1 cellular context compared by ENCODE assay signal in genomic region chr12:52521175-52521574, GRCh38.
TF ChIP-seq lines count a peak whose summit lies in the region.

No MANE protein-coding gene starts in this region.

TF ChIP-seq in HepG2, 621 proteins besides CTCF, POLR2A, EP300 and RAD21:
- TF ChIP-seq NFRKB (IDR thresholded peaks at IDR 0.05) (no peak), ZNF550 (CRISPR knock-in tag; IDR thresholded peaks at IDR 0.05; ENCODE audit: borderline replicate concordance) (no peak), KDM4B (CRISPR knock-in tag; IDR thresholded peaks at IDR 0.05) (no peak), REL (CRISPR knock-in tag; conservative IDR thresholded peaks at IDR 0.05) (no peak), HNRNPL (IDR thresholded peaks at IDR 0.05; ENCODE audit: low read depth, low read length) (no peak), ZNF326 (CRISPR knock-in tag; IDR thresholded peaks at IDR 0.05; ENCODE audit: borderline replicate concordance) (no peak), ZNF773 (CRISPR knock-in tag; IDR thresholded peaks at IDR 0.05; ENCODE audit: borderline replicate concordance) (no peak), ATF7-NPFF (CRISPR knock-in tag; IDR thresholded peaks at IDR 0.05; ENCODE audit: low read depth) (no peak), FOSL2 (CRISPR knock-in tag; IDR thresholded peaks at IDR 0.05) (peak; percentile 50)
TF ChIP-seq in HepG2: peak in this region for 1.
